In the genomic region with DNA sequence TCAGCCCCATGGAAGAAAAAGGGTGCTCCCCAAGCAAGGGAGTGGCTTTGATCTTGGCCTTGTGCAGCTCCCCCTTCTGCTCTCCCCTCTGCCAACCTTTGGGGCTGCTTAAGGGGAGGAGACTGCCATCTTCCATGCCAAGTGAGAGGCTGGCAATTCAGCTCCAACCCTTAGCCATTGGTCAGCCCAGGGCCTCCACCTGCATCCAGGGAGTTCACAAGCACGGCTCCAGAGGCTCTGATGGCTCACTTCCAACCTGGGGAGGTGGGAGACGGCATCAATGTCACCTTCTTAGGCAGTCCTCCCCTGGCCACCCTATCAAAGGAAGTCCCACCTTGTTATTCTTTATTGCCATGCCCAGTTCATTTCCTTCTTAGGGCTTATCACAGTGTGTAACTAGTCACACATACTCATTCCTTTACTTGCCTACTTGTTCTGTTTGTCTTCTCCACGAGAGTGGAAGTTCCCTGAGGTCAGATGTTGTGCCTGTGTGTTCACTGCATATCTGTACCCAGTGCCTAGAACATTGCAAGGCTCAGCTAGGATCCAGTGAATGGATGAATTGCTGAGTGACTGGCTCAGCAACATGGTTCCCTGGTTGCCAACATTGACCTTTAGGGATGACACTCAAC, we compare ENCODE assay signal across 10 cellular contexts.
DNase-seq lines count a peak whose midpoint lies in the region; ATAC-seq and TF ChIP-seq lines count a peak whose summit lies in the region.
"Had no signal": no experiment of that assay in that cellular context is flagged by ENCODE, and none has a peak within 500 bp of the region (broad histone marks: within the 10 kb centered on the region; RNA-seq: fewer than 3 reads in every experiment).

No MANE protein-coding gene starts in this region.

- DNase-seq in stimulated activated CD4-positive, alpha-beta T cell treated with anti-CD3 and anti-CD28 coated beads, Interleukin-4, amount 100 ng/mL, for 24 hours = peak; percentile 31
- no peak for DNase-seq in stimulated activated CD4-positive, alpha-beta T cell treated with anti-CD3 and anti-CD28 coated beads, Interleukin-4, amount 100 ng/mL, for 1 hour
- DNase-seq in central memory CD8-positive, alpha-beta T cell (ENCODE audit: low spot score in 2 of 2) = no peak
- DNase-seq in SHP77 (lab: John Stamatoyannopoulos, UW) (no peak), foreskin fibroblast (no peak), NCI-H2081 treated with DMSO at 0.1 percent for 48 hours (lab: John Stamatoyannopoulos, UW) (no peak)
- DNase-seq: caudate nucleus had no signal

- no peaks in the 10 kb centered on the region for H3K9me3 Mint-ChIP-seq in central memory CD8-positive, alpha-beta T cell
- no peaks in the 10 kb centered on the region for H3K9me3 Mint-ChIP-seq in nephron

- no peak overlapping the region for H3K4me3 ChIP-seq in foreskin fibroblast (ENCODE audit: low read depth in 1 of 2, low read length in 2 of 2)
- H3K4me3 ChIP-seq: SJSA1 had no signal

- TF ChIP-seq CTCF in nephron (IDR thresholded peaks at IDR 0.05; ENCODE audit: unreplicated experiment in 3 of 3) (no peak), foreskin fibroblast (IDR thresholded peaks at IDR 0.05; ENCODE audit: low read depth, low read length) (no peak)

- peaks cover 84% of the 10 kb centered on the region for H3K4me1 Mint-ChIP-seq in central memory CD8-positive, alpha-beta T cell
- H3K4me1 Mint-ChIP-seq in nephron = peaks cover 66% of the 10 kb centered on the region

- peak overlapping the region; percentile 84 for H3K27ac Mint-ChIP-seq in central memory CD8-positive, alpha-beta T cell (ENCODE audit: low read depth)
- H3K27ac Mint-ChIP-seq in nephron = peak overlapping the region; percentile 88 to 98 (median 95)

- ATAC-seq in central memory CD8-positive, alpha-beta T cell (replicated peaks; ENCODE audit: extremely low read depth, poor library complexity, severe bottlenecking) = no peak
- no peak for ATAC-seq in GM21526 (IDR thresholded peaks at IDR 0.05; ENCODE audit: low FRiP score, unreplicated experiment)

- no peaks in the 10 kb centered on the region for H3K27me3 Mint-ChIP-seq in central memory CD8-positive, alpha-beta T cell
- H3K27me3 Mint-ChIP-seq in nephron (ENCODE audit: low read depth) = no peaks in the 10 kb centered on the region

- H3K4me3 Mint-ChIP-seq in central memory CD8-positive, alpha-beta T cell = peak overlapping the region; percentile 84
- peak overlapping the region in 2 of 3 experiments; percentile 10 to 19 for H3K4me3 Mint-ChIP-seq in nephron

- H3K36me3 Mint-ChIP-seq in central memory CD8-positive, alpha-beta T cell (ENCODE audit: insufficient read depth) = peaks cover 7% of the 10 kb centered on the region
- no peaks in the 10 kb centered on the region for H3K36me3 Mint-ChIP-seq in nephron (ENCODE audit: low read depth)
